In genomic region chr6:38354905-38355304, GRCh38 we compare ENCODE assay signal across 22 cellular contexts.
DNase-seq lines count a peak whose midpoint lies in the region; ATAC-seq, FAIRE-seq and TF ChIP-seq lines count a peak whose summit lies in the region.
"Had no signal": no experiment of that assay in that cellular context is flagged by ENCODE, and none has a peak within 500 bp of the region (broad histone marks: within the 10 kb centered on the region; RNA-seq: fewer than 3 reads in every experiment).

No MANE protein-coding gene starts in this region.

- H3K4me1 ChIP-seq in ACC112 (ENCODE audit: control insufficient read depth, insufficient read depth, low read length, unreplicated experiment): peaks cover 4% of the 10 kb centered on the region
- peaks cover 33% of the 10 kb centered on the region for H3K4me1 ChIP-seq in adipocyte (ENCODE audit: control insufficient read depth, insufficient read depth, low read length)
- H3K4me1 ChIP-seq in right cardiac atrium (ENCODE audit: control insufficient read depth, insufficient read depth, low read length): peaks cover 6% of the 10 kb centered on the region

- H3K4me3 ChIP-seq in ACC112 (ENCODE audit: low read depth, low read length) (peak overlapping the region; percentile 54), adipocyte (ENCODE audit: low read length) (peak overlapping the region; percentile 12), WERI-Rb-1 (ENCODE audit: low read depth, low read length) (no peak overlapping the region), right cardiac atrium (ENCODE audit: low read length) (no peak overlapping the region)
- H3K4me3 ChIP-seq: mucosa of descending colon, vagina had no signal

- H3K36me3 Mint-ChIP-seq in progenitor cell of endocrine pancreas (ENCODE audit: insufficient read depth): no peaks in the 10 kb centered on the region

- DNase-seq in GM12892 (ENCODE audit: insufficient read length) (no peak), adipocyte (ENCODE audit: low read depth) (no peak), WERI-Rb-1 (no peak), right cardiac atrium (no peak), progenitor cell of endocrine pancreas (ENCODE audit: low spot score, unreplicated experiment) (no peak)
- DNase-seq: activated CD4-positive, CD25-positive, alpha-beta regulatory T cell; activated effector memory CD4-positive, alpha-beta T cell treated with anti-CD3 and anti-CD28 coated beads, Interleukin-2, amount 50 U/mL, for 16 hours; amygdala; effector CD8-positive, alpha-beta T cell; glutamatergic neuron; KBM-7; left colon; mucosa of descending colon; NCI-H187 treated with DMSO at 0.1 percent for 48 hours; NCI-H446; NK-92 treated with Interleukin-12 subunit alpha and Interleukin-12 subunit beta, amount 100 ng/mL, for 24 hours; stimulated activated CD4-positive, alpha-beta T cell treated with anti-CD3 and anti-CD28 coated beads, Interleukin-12 subunit alpha, Interleukin-12 subunit beta, amount 100 ng/mL, for 4 hours had no signal

- H3K9me3 ChIP-seq in adipocyte (ENCODE audit: control insufficient read depth, low read length) (no peaks in the 10 kb centered on the region), WERI-Rb-1 (ENCODE audit: severe bottlenecking) (no peaks in the 10 kb centered on the region), right cardiac atrium (ENCODE audit: control insufficient read depth, low read length) (no peaks in the 10 kb centered on the region)
- H3K9me3 ChIP-seq: mucosa of descending colon, vagina had no signal

- H3K27me3 ChIP-seq in ACC112 (ENCODE audit: insufficient read depth, low read length) (no peaks in the 10 kb centered on the region), adipocyte (replicated peaks; ENCODE audit: control insufficient read depth, insufficient read depth, low read length) (no peaks in the 10 kb centered on the region), WERI-Rb-1 (ENCODE audit: insufficient read depth, low read depth, severe bottlenecking) (no peaks in the 10 kb centered on the region), right cardiac atrium (ENCODE audit: control insufficient read depth, insufficient read depth) (no peaks in the 10 kb centered on the region)
- H3K27me3 ChIP-seq: vagina had no signal

- H3K27ac ChIP-seq in ACC112 (ENCODE audit: low read depth, low read length) (no peak overlapping the region), WERI-Rb-1 (no peak overlapping the region), right cardiac atrium (ENCODE audit: low read length) (no peak overlapping the region)
- H3K27ac ChIP-seq: vagina had no signal

- H3K79me2 ChIP-seq in ACC112 (ENCODE audit: control insufficient read depth, insufficient read depth, low read length, unreplicated experiment): no peaks in the 10 kb centered on the region

- intact Hi-C loops in right cardiac atrium (cut with DNase I): no loop called here

- TF ChIP-seq POLR2A in GM12892 (IDR thresholded peaks at IDR 0.05; ENCODE audit: low read depth, low read length): no peak

- H2AFZ ChIP-seq in ACC112 (ENCODE audit: low read length, unreplicated experiment): no peak overlapping the region

- 61% methylated on average over 1 of the region's 1 CpG for WGBS in right cardiac atrium

- peak overlapping the region; percentile 0 for H3K9ac ChIP-seq in adipocyte (ENCODE audit: low read length)

- FAIRE-seq in GM12892 (lab: Jason Lieb, UNC): peak; percentile 86

- ATAC-seq in HG02610 (IDR thresholded peaks at IDR 0.05; ENCODE audit: unreplicated experiment) (peak; percentile 70), GM18520 (IDR thresholded peaks at IDR 0.05; ENCODE audit: unreplicated experiment) (no peak), right cardiac atrium (no peak)
- ATAC-seq: left colon, mucosa of descending colon had no signal

- H3K4me1 Mint-ChIP-seq in progenitor cell of endocrine pancreas (ENCODE audit: low read depth): peaks cover 5% of the 10 kb centered on the region

- H3K27me3 Mint-ChIP-seq in progenitor cell of endocrine pancreas: no peaks in the 10 kb centered on the region

- H3K9me3 Mint-ChIP-seq in progenitor cell of endocrine pancreas (ENCODE audit: low read depth): no peaks in the 10 kb centered on the region
- H3K9me3 Mint-ChIP-seq: T-helper 2 cell treated with Interferon-gamma antibody and Interleukin-4, amounts not matched to agents 5 μg/mL and 100 μg/mL, for 36 hours had no signal

- no peak for TF ChIP-seq CTCF in WERI-Rb-1 (IDR thresholded peaks at IDR 0.05; ENCODE audit: low read depth, low read length)
- TF ChIP-seq CTCF in progenitor cell of endocrine pancreas (IDR thresholded peaks at IDR 0.05; ENCODE audit: unreplicated experiment): no peak

- no peak overlapping the region for H3K4me3 Mint-ChIP-seq in progenitor cell of endocrine pancreas (ENCODE audit: low read depth)
- H3K4me3 Mint-ChIP-seq: T-helper 2 cell treated with Interferon-gamma antibody and Interleukin-4, amounts not matched to agents 5 μg/mL and 100 μg/mL, for 36 hours had no signal

- H3K27ac Mint-ChIP-seq in progenitor cell of endocrine pancreas: no peak overlapping the region
- H3K27ac Mint-ChIP-seq: T-helper 2 cell treated with Interferon-gamma antibody and Interleukin-4, amounts not matched to agents 5 μg/mL and 100 μg/mL, for 36 hours had no signal

- H3K36me3 ChIP-seq in ACC112 (ENCODE audit: insufficient read depth, low read length) (no peaks in the 10 kb centered on the region), adipocyte (ENCODE audit: control insufficient read depth, insufficient read depth, low read length, severe bottlenecking) (no peaks in the 10 kb centered on the region), WERI-Rb-1 (no peaks in the 10 kb centered on the region)
- H3K36me3 ChIP-seq: vagina had no signal

Comparison
In these comparisons a context has a peak if more than half of its experiments do, and no peak if none do; other contexts are left out.
1. H3K4me3 ChIP-seq: peak in ACC112 (single experiment) and adipocyte (single experiment); none in WERI-Rb-1 (single experiment) and right cardiac atrium (single experiment).